In the genomic region with DNA sequence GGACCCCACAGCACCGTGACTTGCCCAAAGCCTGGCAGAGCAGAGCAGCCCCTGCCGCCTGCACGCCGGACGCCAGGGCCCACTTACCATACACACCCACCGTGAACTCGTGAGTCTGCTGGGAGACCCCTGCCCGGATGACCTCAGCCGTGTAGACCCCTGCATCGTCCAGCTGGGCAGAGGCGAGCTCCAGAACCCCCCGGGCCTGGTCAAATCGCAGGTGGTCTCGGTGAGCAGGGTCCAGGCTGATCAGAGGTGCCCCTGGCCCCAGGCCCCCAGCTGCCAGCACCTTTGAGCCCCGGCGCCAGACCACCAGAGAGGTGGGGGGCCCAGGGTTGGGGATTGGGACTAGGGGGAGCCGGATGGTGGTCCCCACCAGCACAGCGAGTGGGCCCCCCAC, we compare ENCODE assay signal across 11 cellular contexts. TPM values are rescaled to one million over a fixed set of nuclear protein-coding genes. Genes with fewer than 3 reads are reported as not detected.
DNase-seq lines count a peak whose midpoint lies in the region; ATAC-seq and TF ChIP-seq lines count a peak whose summit lies in the region.
"Had no signal": no experiment of that assay in that cellular context is flagged by ENCODE, and none has a peak within 500 bp of the region (broad histone marks: within the 10 kb centered on the region; RNA-seq: fewer than 3 reads in every experiment).

No MANE protein-coding gene starts in this region.

- no peak overlapping the region for H3K56ac ChIP-seq in IMR-90 (ENCODE audit: extremely low read depth, insufficient read depth, low read length)

- dilution Hi-C loops in IMR-90 (cut with HindIII; ENCODE audit: low sequenced_read_pairs, unreplicated experiment), result no loop called here

- TF ChIP-seq CTCF in CD8-positive, alpha-beta T cell (IDR thresholded peaks at IDR 0.05), result no peak
- no peak for TF ChIP-seq CTCF in IMR-90 (conservative IDR thresholded peaks at IDR 0.05; ENCODE audit: low read depth, low read length)
- no peak for TF ChIP-seq CTCF in endodermal cell (conservative IDR thresholded peaks at IDR 0.05)
- no peak for TF ChIP-seq CTCF in neural crest cell (conservative IDR thresholded peaks at IDR 0.05)

- DNase-seq in CD8-positive, alpha-beta T cell, result no peak
- DNase-seq in IMR-90 (no peak), endodermal cell (peak; percentile 45), neural crest cell (ENCODE audit: low read depth, low spot score) (no peak), occipital lobe (lab: John Stamatoyannopoulos, UW) (no peak)
- DNase-seq: activated CD4-positive, alpha-beta T cell treated with anti-CD3 and anti-CD28 coated beads for 4 hours; DND-41; NCI-H524 treated with DMSO at 0.1 percent for 48 hours had no signal

- no peak overlapping the region for H3K23ac ChIP-seq in IMR-90 (ENCODE audit: low read depth, low read length)

- no peak overlapping the region for H2BK20ac ChIP-seq in IMR-90 (ENCODE audit: low read depth, low read length)

- H2BK15ac ChIP-seq in IMR-90 (ENCODE audit: low read depth, low read length), result no peak overlapping the region

- POLR2A ChIA-PET in CD8-positive, alpha-beta T cell (lab: Charles Lee), result interaction anchor here (1.1 to 1.2 kb wide), 3 partner anchors 10 to 86 kb away, joined by 3 read pairs; no protein-coding TSS in a partner anchor
- POLR2A ChIA-PET in IMR-90 (lab: Charles Lee; ENCODE audit: unreplicated experiment), result no interaction called here

- H3K79me1 ChIP-seq in IMR-90 (ENCODE audit: low read depth in 1 of 2, low read length in 2 of 2), result no peaks in the 10 kb centered on the region

- H3K27me3 ChIP-seq in CD8-positive, alpha-beta T cell (ENCODE audit: insufficient read depth, low read length), result no peaks in the 10 kb centered on the region
- H3K27me3 ChIP-seq in IMR-90 (ENCODE audit: control insufficient read depth, insufficient read depth, low read length), result no peaks in the 10 kb centered on the region
- no peaks in the 10 kb centered on the region for H3K27me3 ChIP-seq in endodermal cell (ENCODE audit: control insufficient read depth, insufficient read depth, low read length, poor library complexity, severe bottlenecking)

- H3K4ac ChIP-seq in IMR-90 (ENCODE audit: low read depth, low read length), result peak overlapping the region; percentile 48; the same call in 1 of the 2 replicates

- no peak overlapping the region for H3K18ac ChIP-seq in IMR-90 (ENCODE audit: low read depth, low read length)

- no peak for ATAC-seq in CD8-positive, alpha-beta T cell
- ATAC-seq in IMR-90 (ENCODE audit: low read depth) (no peak), HG02852 (IDR thresholded peaks at IDR 0.05; ENCODE audit: unreplicated experiment) (no peak), HG03571 (IDR thresholded peaks at IDR 0.05; ENCODE audit: unreplicated experiment) (no peak)

- in situ Hi-C loops in IMR-90 (cut with MboI; ENCODE audit: low sequenced_read_pairs), result no loop called here

- peak overlapping the region in 1 of 2 experiments; percentile 53; a peak in 1 of 4 replicates for H4K8ac ChIP-seq in IMR-90 (ENCODE audit: low read depth in 2 of 2, low read length in 2 of 2)

- no peak for TF ChIP-seq RAD21 in IMR-90 (IDR thresholded peaks at IDR 0.05; ENCODE audit: low read length)

- H3K9me3 Mint-ChIP-seq in CD8-positive, alpha-beta T cell, result no peaks in the 10 kb centered on the region
- H3K9me3 Mint-ChIP-seq in endodermal cell (no peaks in the 10 kb centered on the region), neural crest cell (no peaks in the 10 kb centered on the region)

- no peak overlapping the region for H3K4me2 ChIP-seq in IMR-90 (ENCODE audit: low read depth, low read length)

- peaks cover 11% of the 10 kb centered on the region for H3K36me3 Mint-ChIP-seq in CD8-positive, alpha-beta T cell
- H3K36me3 Mint-ChIP-seq in endodermal cell (ENCODE audit: low read depth) (peaks cover 11% of the 10 kb centered on the region), neural crest cell (ENCODE audit: low read depth) (no peaks in the 10 kb centered on the region)

- CTCF ChIA-PET in CD8-positive, alpha-beta T cell (lab: Charles Lee), result interaction anchor here (1.4 to 2.2 kb wide), 8 partner anchors 10 to 174 kb away, joined by 3 to 14 read pairs (median 6); no protein-coding TSS in a partner anchor
- CTCF ChIA-PET in IMR-90 (lab: Yijun Ruan, JAX), result interaction anchor here (1.1 kb wide), 1 partner anchor 18 kb away, joined by 5 read pairs; no protein-coding TSS in a partner anchor

- no peak overlapping the region for H3K4me3 ChIP-seq in CD8-positive, alpha-beta T cell (ENCODE audit: low read depth, low read length)
- H3K4me3 ChIP-seq in IMR-90 (ENCODE audit: insufficient read depth, low read depth, low read length) (no peak overlapping the region), endodermal cell (ENCODE audit: low read length) (peak overlapping the region; percentile 80)

- H3K14ac ChIP-seq in IMR-90 (replicated peaks; ENCODE audit: low read depth, low read length), result no peak overlapping the region

- H3K27me3 Mint-ChIP-seq in CD8-positive, alpha-beta T cell (ENCODE audit: low read depth), result no peaks in the 10 kb centered on the region
- H3K27me3 Mint-ChIP-seq in endodermal cell (ENCODE audit: insufficient read depth), result peaks cover 7% of the 10 kb centered on the region
- H3K27me3 Mint-ChIP-seq in neural crest cell (ENCODE audit: low read depth), result peaks cover 15% of the 10 kb centered on the region

- H3K9me1 ChIP-seq in IMR-90 (ENCODE audit: insufficient read depth, low read length), result 0 out of 2 replicates have a peak, but pooled peaks cover 4% of the 10 kb centered on the region

- H2BK120ac ChIP-seq in IMR-90 (ENCODE audit: low read depth, low read length), result no peak overlapping the region

- BruUV-seq in IMR-90 (replicated peaks; lab: Mats Ljungman, UMichigan), result no TSS peak

- no peaks in the 10 kb centered on the region for H3K9me3 ChIP-seq in CD8-positive, alpha-beta T cell (ENCODE audit: low read length)
- no peaks in the 10 kb centered on the region for H3K9me3 ChIP-seq in IMR-90 (ENCODE audit: control insufficient read depth, insufficient read depth, low read length)
- H3K9me3 ChIP-seq in endodermal cell (ENCODE audit: control insufficient read depth, low read length), result no peaks in the 10 kb centered on the region
- H3K9me3 ChIP-seq: SJSA1 had no signal

- 89% methylated on average over 5 of the region's 18 CpGs; no CpG with 5 or more reads in 1 of the 2 experiments for WGBS in IMR-90 (ENCODE audit: extremely low coverage in 2 of 2, insufficient read length in 1 of 2), 2 experiments
- WGBS in endodermal cell (ENCODE audit: insufficient coverage in 1 of 2, insufficient read length in 1 of 2), 2 experiments, result 92% methylated on average over 18 of the region's 18 CpGs; no CpG with 5 or more reads in 1 of the 2 experiments

- no peaks in the 10 kb centered on the region for H4K20me1 ChIP-seq in IMR-90 (ENCODE audit: insufficient read depth, low read length)

- peak overlapping the region; percentile 76 for H2AK9ac ChIP-seq in IMR-90 (replicated peaks; ENCODE audit: low read depth, low read length, poor library complexity)

- no peak overlapping the region for H4K5ac ChIP-seq in IMR-90 (ENCODE audit: low read depth, low read length)

- peaks cover 13% of the 10 kb centered on the region for H3K4me1 Mint-ChIP-seq in CD8-positive, alpha-beta T cell (ENCODE audit: low read depth)
- H3K4me1 Mint-ChIP-seq in endodermal cell (peaks cover 25% of the 10 kb centered on the region), neural crest cell (peaks cover 12% of the 10 kb centered on the region)

- no peak overlapping the region for H2AK5ac ChIP-seq in IMR-90 (ENCODE audit: low read depth, low read length)

- no peak overlapping the region for H3K27ac Mint-ChIP-seq in CD8-positive, alpha-beta T cell
- H3K27ac Mint-ChIP-seq in endodermal cell, result peak overlapping the region; percentile 35
- no peak overlapping the region for H3K27ac Mint-ChIP-seq in neural crest cell (ENCODE audit: unreplicated experiment)

- H3K4me3 Mint-ChIP-seq in CD8-positive, alpha-beta T cell, result peak overlapping the region; percentile 61
- H3K4me3 Mint-ChIP-seq in endodermal cell (peak overlapping the region; percentile 79), neural crest cell (peak overlapping the region; percentile 58)

- H4K91ac ChIP-seq in IMR-90 (ENCODE audit: insufficient read depth, low read depth, low read length), result no peak overlapping the region

- no peak overlapping the region for H2AFZ ChIP-seq in IMR-90 (replicated peaks; ENCODE audit: low read length, poor library complexity)

- no peak overlapping the region for H3K27ac ChIP-seq in CD8-positive, alpha-beta T cell (ENCODE audit: low read depth, low read length)
- no peak overlapping the region for H3K27ac ChIP-seq in IMR-90 (ENCODE audit: insufficient read depth, low read length)
- no peak overlapping the region for H3K27ac ChIP-seq in endodermal cell (ENCODE audit: low read depth, low read length)
- H3K27ac ChIP-seq: SJSA1 had no signal

- TF ChIP-seq POLR2A in IMR-90 (IDR thresholded peaks at IDR 0.05; ENCODE audit: low read depth, low read length), result no peak

- no peak overlapping the region for H2BK5ac ChIP-seq in IMR-90 (ENCODE audit: low read depth, low read length, poor library complexity, severe bottlenecking)

- peaks cover 5% of the 10 kb centered on the region for H3K36me3 ChIP-seq in CD8-positive, alpha-beta T cell (ENCODE audit: insufficient read depth, low read length)
- H3K36me3 ChIP-seq in IMR-90 (ENCODE audit: control insufficient read depth, insufficient read depth, low read length) (peaks cover 7% of the 10 kb centered on the region), endodermal cell (ENCODE audit: control insufficient read depth, insufficient read depth, low read length) (no peaks in the 10 kb centered on the region)

- peaks cover 16% of the 10 kb centered on the region for H3K4me1 ChIP-seq in CD8-positive, alpha-beta T cell (ENCODE audit: insufficient read depth, low read length)
- no peaks in the 10 kb centered on the region for H3K4me1 ChIP-seq in IMR-90 (ENCODE audit: control insufficient read depth, insufficient read depth, low read length)
- peaks cover 9% of the 10 kb centered on the region for H3K4me1 ChIP-seq in endodermal cell (ENCODE audit: control insufficient read depth, insufficient read depth, low read length)

- H3K9ac ChIP-seq in IMR-90 (ENCODE audit: low read depth, low read length) (no peak overlapping the region), endodermal cell (ENCODE audit: extremely low read depth, low read length, poor library complexity, severe bottlenecking) (peak overlapping the region; percentile 66)

- intact Hi-C loops in CD8-positive, alpha-beta T cell (cut with DNase I, micrococcal nuclease), result no loop called here
- intact Hi-C loops in IMR-90 (cut with micrococcal nuclease), result no loop called here

RNA-seq across cellular contexts. Expression of gene VSIG10L, which starts 0.9 kb away (rescaled TPM):
- total RNA-seq in CD8-positive, alpha-beta T cell, result not detected
- under 0.01 and 0.18 TPM in 2 replicates for total RNA-seq in IMR-90 (2012; rRNA removed)
- 1.2 and 1.4 TPM in 2 replicates for polyA plus RNA-seq in IMR-90 (2012; rRNA removed)
- polyA plus RNA-seq in IMR-90 (2012; cell fraction: cytosol; rRNA removed), result 0.55 and 0.85 TPM in 2 replicates
- polyA plus RNA-seq in IMR-90 (2012; cell fraction: nucleus; rRNA removed; ENCODE audit: low replicate concordance), result 2.2 and 4.0 TPM in 2 replicates
- total RNA-seq in endodermal cell, result 10 to 100 TPM in 1 of 2 donors, 1 to 10 TPM in 1; 6.4 to 11.5 TPM
- 7.5 TPM for polyA plus RNA-seq in endodermal cell (2013, experiment 1 of 2)
- 7.0 TPM for polyA plus RNA-seq in endodermal cell (2013, experiment 2 of 2)
- total RNA-seq in neural crest cell, result 3.1 and 3.5 TPM in 2 replicates
- 0.62 TPM for total RNA-seq in occipital lobe

RNA-seq across cellular contexts. Expression of gene ETFB, which starts 25.1 kb away (rescaled TPM):
- total RNA-seq in CD8-positive, alpha-beta T cell, result 10 to 100 TPM; 26.6 to 27.5 TPM
- 166 and 175 TPM in 2 replicates for total RNA-seq in IMR-90 (2012; rRNA removed)
- 141 and 151 TPM in 2 replicates for polyA plus RNA-seq in IMR-90 (2012; rRNA removed)
- polyA plus RNA-seq in IMR-90 (2012; cell fraction: cytosol; rRNA removed), result 243 and 354 TPM in 2 replicates
- 69.2 and 121 TPM in 2 replicates for polyA plus RNA-seq in IMR-90 (2012; cell fraction: nucleus; rRNA removed; ENCODE audit: low replicate concordance)
- total RNA-seq in endodermal cell, result 10 to 100 TPM; 54.3 to 77.3 TPM
- polyA plus RNA-seq in endodermal cell (2013, experiment 1 of 2), result 65.3 TPM
- 60.7 TPM for polyA plus RNA-seq in endodermal cell (2013, experiment 2 of 2)
- 41.1 and 42.4 TPM in 2 replicates for total RNA-seq in neural crest cell
- 49.8 TPM for total RNA-seq in occipital lobe

RNA-seq across cellular contexts. Expression of gene CLDND2, which starts 27.7 kb away (rescaled TPM):
- total RNA-seq in CD8-positive, alpha-beta T cell, result 1 to 10 TPM; 1.3 to 2.3 TPM
- total RNA-seq in IMR-90 (2012; rRNA removed) (not detected in 2 replicates), endodermal cell (1 to 10 TPM; 1.3 to 2.5 TPM), neural crest cell (0.84 and 1.1 TPM in 2 replicates), occipital lobe (not detected)
- polyA plus RNA-seq in IMR-90 (2012; rRNA removed), result not detected in 2 replicates
- not detected in 2 replicates for polyA plus RNA-seq in IMR-90 (2012; cell fraction: cytosol; rRNA removed)
- not detected in 2 replicates for polyA plus RNA-seq in IMR-90 (2012; cell fraction: nucleus; rRNA removed; ENCODE audit: low replicate concordance)
- polyA plus RNA-seq in endodermal cell (2013, experiment 1 of 2), result 3.7 TPM
- 2.4 TPM for polyA plus RNA-seq in endodermal cell (2013, experiment 2 of 2)
- total RNA-seq: SJSA1 had no signal

RNA-seq across cellular contexts. Expression of gene IGLON5, which starts 29.6 kb away (rescaled TPM):
- total RNA-seq in CD8-positive, alpha-beta T cell, result not detected
- total RNA-seq in IMR-90 (2012; rRNA removed) (not detected in 2 replicates), endodermal cell (10 to 100 TPM; 42.7 to 49.4 TPM), neural crest cell (17.4 and 18.1 TPM in 2 replicates), occipital lobe (3.0 TPM)
- polyA plus RNA-seq in IMR-90 (2012; rRNA removed), result not detected in 2 replicates
- 0.05 TPM in 1 of 2 replicates, not detected in the other for polyA plus RNA-seq in IMR-90 (2012; cell fraction: cytosol; rRNA removed)
- polyA plus RNA-seq in IMR-90 (2012; cell fraction: nucleus; rRNA removed; ENCODE audit: low replicate concordance), result 0.03 and 0.04 TPM in 2 replicates
- 66.0 TPM for polyA plus RNA-seq in endodermal cell (2013, experiment 1 of 2)
- 57.1 TPM for polyA plus RNA-seq in endodermal cell (2013, experiment 2 of 2)
- total RNA-seq: SJSA1 had no signal

RNA-seq across cellular contexts. Expression of gene NKG7, which starts 31.4 kb away (rescaled TPM):
- total RNA-seq in CD8-positive, alpha-beta T cell, result 100 to 1,000 TPM; 159 to 169 TPM
- not detected in 2 replicates for total RNA-seq in IMR-90 (2012; rRNA removed)
- not detected in 2 replicates for polyA plus RNA-seq in IMR-90 (2012; rRNA removed)
- polyA plus RNA-seq in IMR-90 (2012; cell fraction: cytosol; rRNA removed), result not detected in 2 replicates
- not detected in 2 replicates for polyA plus RNA-seq in IMR-90 (2012; cell fraction: nucleus; rRNA removed; ENCODE audit: low replicate concordance)
- total RNA-seq in endodermal cell, result not detected
- not detected for polyA plus RNA-seq in endodermal cell (2013, experiment 1 of 2)
- polyA plus RNA-seq in endodermal cell (2013, experiment 2 of 2), result not detected
- total RNA-seq in neural crest cell, result not detected in 2 replicates
- total RNA-seq in occipital lobe, result not detected
- total RNA-seq: SJSA1 had no signal
